ENCODE assay signal across 13 cellular contexts in genomic region chr3:65955792-65956477, GRCh38.
DNase-seq lines count a peak whose midpoint lies in the region; ATAC-seq and TF ChIP-seq lines count a peak whose summit lies in the region.
"Had no signal": no experiment of that assay in that cellular context is flagged by ENCODE, and none has a peak within 500 bp of the region (broad histone marks: within the 10 kb centered on the region; RNA-seq: fewer than 3 reads in every experiment).

No MANE protein-coding gene starts in this region.

- no peak overlapping the region for H2BK120ac ChIP-seq in mesenchymal stem cell (ENCODE audit: low read depth, low read length)

- WGBS in mesenchymal stem cell, result 6% methylated on average over 7 of the region's 10 CpGs

- no peak for TF ChIP-seq CTCF in choroid plexus epithelial cell (conservative IDR thresholded peaks at IDR 0.05; ENCODE audit: low read depth, low read length)

- no peak overlapping the region for H2BK12ac ChIP-seq in mesenchymal stem cell (ENCODE audit: low read length in 2 of 2)

- ATAC-seq in HG02938 (IDR thresholded peaks at IDR 0.05; ENCODE audit: unreplicated experiment), result no peak

- H3K9ac ChIP-seq in mesenchymal stem cell (ENCODE audit: low read length), result no peak overlapping the region

- H3K4ac ChIP-seq in mesenchymal stem cell (ENCODE audit: low read depth in 1 of 2, low read length in 2 of 2), result peak overlapping the region in 1 of 2 experiments; percentile 26

- H3K27ac ChIP-seq in mesenchymal stem cell (ENCODE audit: low read length, poor library complexity, severe bottlenecking), result peak overlapping the region; percentile 88

- no peaks in the 10 kb centered on the region for H3K27me3 ChIP-seq in mesenchymal stem cell (ENCODE audit: control insufficient read depth in 1 of 2, insufficient read depth in 1 of 2, low read length in 2 of 2)

- DNase-seq in AG08395 (ENCODE audit: low spot score) (peak; percentile 41), LHCN-M2 (ENCODE audit: low read depth) (peak; percentile 59), choroid plexus epithelial cell (ENCODE audit: low read depth) (peak; percentile 67), mesenchymal stem cell (peak; percentile 81), putamen (ENCODE audit: low spot score) (no peak), medulla oblongata (ENCODE audit: extremely low spot score) (no peak), germinal center (ENCODE audit: low spot score) (no peak)
- DNase-seq: activated T-cell treated with anti-CD3 and anti-CD28 coated beads for 4 hours; central memory CD4-positive, alpha-beta T cell; NCI-H1436; T1000 had no signal

- H3K18ac ChIP-seq in mesenchymal stem cell (ENCODE audit: low read depth in 1 of 2, low read length in 2 of 2), result peak overlapping the region in 1 of 2 experiments; percentile 50

- H3K4me1 ChIP-seq in mesenchymal stem cell (ENCODE audit: control insufficient read depth, insufficient read depth, low read depth, low read length), result peaks cover 12% of the 10 kb centered on the region

- H3K4me2 ChIP-seq in mesenchymal stem cell (ENCODE audit: low read length, poor library complexity, severe bottlenecking), result peak overlapping the region; percentile 31

- H2AK5ac ChIP-seq in mesenchymal stem cell (ENCODE audit: low read length, severe bottlenecking), result peak overlapping the region; percentile 57

- H2BK15ac ChIP-seq in mesenchymal stem cell (ENCODE audit: low read depth, poor library complexity, severe bottlenecking), result no peak overlapping the region

- H3K79me1 ChIP-seq in mesenchymal stem cell (replicated peaks; ENCODE audit: low read length, poor library complexity, severe bottlenecking), result peaks cover 19% of the 10 kb centered on the region

- H3K4me3 ChIP-seq in choroid plexus epithelial cell (ENCODE audit: low read depth, low read length) (no peak overlapping the region), mesenchymal stem cell (ENCODE audit: insufficient read depth in 1 of 2, low read depth in 1 of 2, low read length in 2 of 2) (no peak overlapping the region)
- H3K4me3 ChIP-seq: skin epidermis had no signal

- no peak overlapping the region for H3K23ac ChIP-seq in mesenchymal stem cell (ENCODE audit: low read length in 2 of 2)

- H3K36me3 ChIP-seq in mesenchymal stem cell (ENCODE audit: control insufficient read depth in 1 of 2, insufficient read depth in 2 of 2, low read depth in 1 of 2, low read length in 2 of 2), result no peaks in the 10 kb centered on the region

- no peak overlapping the region for H3K14ac ChIP-seq in mesenchymal stem cell (ENCODE audit: low read length in 2 of 2)

- no peak overlapping the region for H4K91ac ChIP-seq in mesenchymal stem cell (ENCODE audit: low read length)

- H2AFZ ChIP-seq in mesenchymal stem cell (ENCODE audit: low read depth, low read length), result no peak overlapping the region

- no peak overlapping the region for H4K8ac ChIP-seq in mesenchymal stem cell (ENCODE audit: low read length)

- H3K9me3 ChIP-seq in mesenchymal stem cell (ENCODE audit: control insufficient read depth, low read length), result no peaks in the 10 kb centered on the region

- peak overlapping the region; percentile 46 for H2BK5ac ChIP-seq in mesenchymal stem cell (ENCODE audit: low read depth, low read length, poor library complexity, severe bottlenecking)

Comparison
In these comparisons a context has a peak if more than half of its experiments do, and no peak if none do; other contexts are left out.
1. DNase-seq: peak in AG08395 (single experiment), LHCN-M2 (single experiment), choroid plexus epithelial cell (single experiment) and mesenchymal stem cell (single experiment); none in putamen (single experiment), medulla oblongata (single experiment) and germinal center (single experiment).